Comparison of ENCODE assay signal across 8 cellular contexts in the genomic region with DNA sequence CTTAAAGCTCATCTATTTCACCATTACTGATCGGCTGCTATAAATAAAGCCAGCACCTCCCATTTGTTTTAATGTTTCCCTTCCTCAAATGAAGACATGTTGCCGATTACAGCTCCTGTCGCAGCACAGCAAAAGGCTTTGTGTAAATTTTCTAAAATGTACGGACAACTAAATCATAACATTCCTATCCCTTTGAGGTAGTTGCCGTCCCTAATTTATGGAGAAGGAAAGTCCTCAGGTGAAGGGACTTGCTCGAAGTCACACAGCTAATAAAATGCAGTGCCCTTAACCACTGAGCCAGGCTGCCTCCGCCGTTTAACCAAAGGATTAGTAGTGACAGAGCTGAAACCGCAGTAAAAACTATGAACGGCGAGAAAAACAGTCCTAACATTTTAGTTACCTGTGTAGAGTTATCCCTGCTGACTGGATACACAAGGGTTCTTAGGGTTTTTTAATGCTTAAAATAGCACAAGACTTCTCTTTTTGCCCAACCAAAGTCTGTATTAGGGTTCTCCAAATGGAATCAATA. TPM values are rescaled to one million over a fixed set of nuclear protein-coding genes. Genes with fewer than 3 reads are reported as not detected.
DNase-seq lines count a peak whose midpoint lies in the region; ATAC-seq and TF ChIP-seq lines count a peak whose summit lies in the region.

No MANE protein-coding gene starts in this region.

- POLR2A ChIA-PET in activated CD4-positive, alpha-beta memory T cell treated with anti-CD3 and anti-CD28 coated beads for 36 hours (lab: Charles Lee): interaction anchor here (0.6 to 0.7 kb wide), 3 partner anchors 12 to 1818 kb away, joined by 3 read pairs; no protein-coding TSS in a partner anchor

- H3K4me1 ChIP-seq in cardiac muscle cell (ENCODE audit: low read depth) (no peaks in the 10 kb centered on the region), right cardiac atrium (ENCODE audit: control insufficient read depth, insufficient read depth, low read length) (peaks cover 4% of the 10 kb centered on the region)

- intact Hi-C loops in cardiac septum (cut with DNase I) (no loop called here), right cardiac atrium (cut with DNase I) (loop anchor here in 2 of 4 donors (5.0 to 10.0 kb wide), 3 partner anchors 57 to 709 kb away; a partner anchor contains a TSS)
- intact Hi-C loops in activated CD4-positive, alpha-beta memory T cell treated with anti-CD3 and anti-CD28 coated beads for 36 hours (cut with micrococcal nuclease): loop anchor here (5.0 kb wide), 1 partner anchor 127 kb away; a partner anchor contains a TSS

- H3K36me3 Mint-ChIP-seq in activated CD4-positive, alpha-beta memory T cell treated with anti-CD3 and anti-CD28 coated beads for 36 hours: no peaks in the 10 kb centered on the region
- H3K36me3 Mint-ChIP-seq in stimulated activated effector memory CD8-positive, alpha-beta T cell treated with anti-CD3 and anti-CD28 coated beads, Interleukin-12 subunit alpha, Interleukin-12 subunit beta, amount 100 ng/mL, for 72 hours: peaks cover 8% of the 10 kb centered on the region

- peaks cover 10% of the 10 kb centered on the region for H3K4me1 Mint-ChIP-seq in activated CD4-positive, alpha-beta memory T cell treated with anti-CD3 and anti-CD28 coated beads for 36 hours (ENCODE audit: low read depth)
- peaks cover 16% of the 10 kb centered on the region for H3K4me1 Mint-ChIP-seq in stimulated activated effector memory CD8-positive, alpha-beta T cell treated with anti-CD3 and anti-CD28 coated beads, Interleukin-12 subunit alpha, Interleukin-12 subunit beta, amount 100 ng/mL, for 72 hours

- no peak for ATAC-seq in right cardiac atrium
- ATAC-seq in stimulated activated effector memory CD8-positive, alpha-beta T cell treated with anti-CD3 and anti-CD28 coated beads, Interleukin-12 subunit alpha, Interleukin-12 subunit beta, amount 100 ng/mL, for 72 hours: peak; percentile 45

- H3K9me3 Mint-ChIP-seq in activated CD4-positive, alpha-beta memory T cell treated with anti-CD3 and anti-CD28 coated beads for 36 hours: peaks cover under 1% of the 10 kb centered on the region
- H3K9me3 Mint-ChIP-seq in stimulated activated effector memory CD8-positive, alpha-beta T cell treated with anti-CD3 and anti-CD28 coated beads, Interleukin-12 subunit alpha, Interleukin-12 subunit beta, amount 100 ng/mL, for 72 hours: no peaks in the 10 kb centered on the region

- CTCF ChIA-PET in activated CD4-positive, alpha-beta memory T cell treated with anti-CD3 and anti-CD28 coated beads for 36 hours (lab: Charles Lee): interaction anchor here (0.6 to 7.7 kb wide), 24 partner anchors 7 to 1817 kb away, joined by 3 to 75 read pairs (median 5); a partner anchor contains a TSS

- H3K27ac Mint-ChIP-seq in activated CD4-positive, alpha-beta memory T cell treated with anti-CD3 and anti-CD28 coated beads for 36 hours: peak overlapping the region; percentile 33
- H3K27ac Mint-ChIP-seq in stimulated activated effector memory CD8-positive, alpha-beta T cell treated with anti-CD3 and anti-CD28 coated beads, Interleukin-12 subunit alpha, Interleukin-12 subunit beta, amount 100 ng/mL, for 72 hours: peak overlapping the region; percentile 75

- peak overlapping the region; percentile 97 for H3K27ac ChIP-seq in cardiac muscle cell
- H3K27ac ChIP-seq in right cardiac atrium (ENCODE audit: low read length): peak overlapping the region; percentile 13

- H3K27me3 Mint-ChIP-seq in activated CD4-positive, alpha-beta memory T cell treated with anti-CD3 and anti-CD28 coated beads for 36 hours: no peaks in the 10 kb centered on the region

- 2% methylated on average over 11 of the region's 11 CpGs for WGBS in right cardiac atrium

- H3K4me3 ChIP-seq in cardiac muscle cell (peak overlapping the region; percentile 94), right cardiac atrium (ENCODE audit: low read length) (peak overlapping the region; percentile 95)

- no peaks in the 10 kb centered on the region for H3K27me3 ChIP-seq in cardiac muscle cell
- H3K27me3 ChIP-seq in right cardiac atrium (ENCODE audit: control insufficient read depth, insufficient read depth): no peaks in the 10 kb centered on the region

- H3K36me3 ChIP-seq in cardiac muscle cell: no peaks in the 10 kb centered on the region

- H3K9me3 ChIP-seq in cardiac muscle cell (ENCODE audit: low read depth): no peaks in the 10 kb centered on the region
- no peaks in the 10 kb centered on the region for H3K9me3 ChIP-seq in right cardiac atrium (ENCODE audit: control insufficient read depth, low read length)

- H3K4me3 Mint-ChIP-seq in activated CD4-positive, alpha-beta memory T cell treated with anti-CD3 and anti-CD28 coated beads for 36 hours: peak overlapping the region; percentile 79
- H3K4me3 Mint-ChIP-seq in stimulated activated effector memory CD8-positive, alpha-beta T cell treated with anti-CD3 and anti-CD28 coated beads, Interleukin-12 subunit alpha, Interleukin-12 subunit beta, amount 100 ng/mL, for 72 hours: peak overlapping the region; percentile 79

- TF ChIP-seq CTCF in cardiac muscle cell (IDR thresholded peaks at IDR 0.05; ENCODE audit: low read depth, low read length): no peak

- peak in 1 of 2 donors; percentile 7 for DNase-seq in cardiac muscle cell (ENCODE audit: low read depth in 1 of 2, low spot score in 1 of 2)
- no peak for DNase-seq in cardiac septum (ENCODE audit: low spot score)
- peak; percentile 28 for DNase-seq in activated CD4-positive, alpha-beta memory T cell treated with anti-CD3 and anti-CD28 coated beads for 36 hours
- DNase-seq in right cardiac atrium: no peak
- no peak for DNase-seq in stimulated activated effector memory CD8-positive, alpha-beta T cell treated with anti-CD3 and anti-CD28 coated beads, Interleukin-12 subunit alpha, Interleukin-12 subunit beta, amount 100 ng/mL, for 72 hours (ENCODE audit: low spot score in 2 of 2)
- no peak for DNase-seq in hippocampal formation (lab: John Stamatoyannopoulos, UW)
- DNase-seq in NCI-H2171 (lab: John Stamatoyannopoulos, UW): no peak
- DNase-seq in T-helper 9 cell: no peak

RNA-seq across cellular contexts. Expression of a gene that starts 0.9 kb away (rescaled TPM):
- total RNA-seq in cardiac muscle cell: 135 and 166 TPM in 2 replicates
- polyA plus RNA-seq in cardiac muscle cell: 174 and 179 TPM in 2 replicates
- total RNA-seq in cardiac septum: 224 TPM
- 1 to 10 TPM; 4.4 to 4.8 TPM for total RNA-seq in activated CD4-positive, alpha-beta memory T cell treated with anti-CD3 and anti-CD28 coated beads for 36 hours
- 100 to 1,000 TPM; 143 to 161 (median 156) TPM for total RNA-seq in right cardiac atrium
- polyA plus RNA-seq in right cardiac atrium: 215 TPM

RNA-seq across cellular contexts. Expression of a gene that starts 27.0 kb away (rescaled TPM):
- total RNA-seq in cardiac muscle cell: 176 and 223 TPM in 2 replicates
- polyA plus RNA-seq in cardiac muscle cell: 308 and 326 TPM in 2 replicates
- total RNA-seq in cardiac septum: 108 TPM
- total RNA-seq in activated CD4-positive, alpha-beta memory T cell treated with anti-CD3 and anti-CD28 coated beads for 36 hours: 100 to 1,000 TPM; 165 to 180 TPM
- 100 to 1,000 TPM; 107 to 143 (median 124) TPM for total RNA-seq in right cardiac atrium
- polyA plus RNA-seq in right cardiac atrium: 123 TPM

RNA-seq across cellular contexts. Expression of a gene that starts 45.2 kb away (rescaled TPM):
- total RNA-seq in cardiac muscle cell: not detected in 2 replicates
- not detected in 2 replicates for polyA plus RNA-seq in cardiac muscle cell
- total RNA-seq in cardiac septum: 4.0 TPM
- not detected for total RNA-seq in activated CD4-positive, alpha-beta memory T cell treated with anti-CD3 and anti-CD28 coated beads for 36 hours
- 1 to 10 TPM; 2.2 to 3.6 (median 2.4) TPM for total RNA-seq in right cardiac atrium
- 6.7 TPM for polyA plus RNA-seq in right cardiac atrium

Comparison
In these comparisons a context has a peak if more than half of its experiments do, and no peak if none do; other contexts are left out.
1. RNA of a gene that starts 0.9 kb away (total RNA-seq): 224 TPM in cardiac septum (single experiment), 143 to 161 TPM in right cardiac atrium and 135 to 166 TPM in cardiac muscle cell; 4.4 to 4.8 TPM in activated CD4-positive, alpha-beta memory T cell treated with anti-CD3 and anti-CD28 coated beads for 36 hours; every median in the first group is over 10 times any median in the second.